Comparison of ENCODE assay signal across 1 cellular context in genomic region chr20:25632940-25633790, GRCh38.
A peak's percentile ranks its signal among the peaks of the same experiment; 100 is the strongest.
TF ChIP-seq lines count a peak whose summit lies in the region.

No MANE protein-coding gene starts in this region.

TF ChIP-seq in HEK293, 187 proteins besides CTCF, POLR2A, EP300 and RAD21 (continued from another document):
- TF ChIP-seq, protein P1, sequence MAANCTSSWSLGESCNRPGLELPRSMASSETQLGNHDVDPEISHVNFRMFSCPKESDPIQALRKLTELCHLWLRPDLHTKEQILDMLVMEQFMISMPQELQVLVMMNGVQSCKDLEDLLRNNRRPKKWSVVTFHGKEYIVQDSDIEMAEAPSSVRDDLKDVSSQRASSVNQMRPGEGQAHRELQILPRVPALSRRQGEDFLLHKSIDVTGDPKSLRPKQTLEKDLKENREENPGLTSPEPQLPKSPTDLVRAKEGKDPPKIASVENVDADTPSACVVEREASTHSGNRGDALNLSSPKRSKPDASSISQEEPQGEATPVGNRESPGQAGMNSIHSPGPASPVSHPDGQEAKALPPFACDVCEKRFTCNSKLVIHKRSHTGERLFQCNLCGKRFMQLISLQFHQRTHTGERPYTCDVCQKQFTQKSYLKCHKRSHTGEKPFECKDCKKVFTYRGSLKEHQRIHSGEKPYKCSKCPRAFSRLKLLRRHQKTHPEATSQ (tag by site-specific recombination; IDR thresholded peaks at IDR 0.05), result 0 out of 2 replicates have a peak, but pooled peaks have one; percentile 22
- TF ChIP-seq YY2 (tag by site-specific recombination; IDR thresholded peaks at IDR 0.05), result no peak
- no peak for TF ChIP-seq BCL11B (tag by site-specific recombination; IDR thresholded peaks at IDR 0.05; ENCODE audit: low read depth)
- TF ChIP-seq ZNF558 (tag by site-specific recombination; IDR thresholded peaks at IDR 0.05), result 0 out of 2 replicates have a peak, but pooled peaks have one; percentile 27
- no peak for TF ChIP-seq ZNF174 (tag by site-specific recombination; IDR thresholded peaks at IDR 0.05)
- no peak for TF ChIP-seq ZNF791 (tag by site-specific recombination; IDR thresholded peaks at IDR 0.05)
- TF ChIP-seq ZNF133 (tag by site-specific recombination; IDR thresholded peaks at IDR 0.05), result no peak
- no peak for TF ChIP-seq HOXA7 (CRISPR knock-in tag; IDR thresholded peaks at IDR 0.05; ENCODE audit: borderline replicate concordance)
- no peak for TF ChIP-seq ZNF600 (tag by site-specific recombination; IDR thresholded peaks at IDR 0.05)
TF ChIP-seq in HEK293: peak in this region for 15.
